In the genomic region with DNA sequence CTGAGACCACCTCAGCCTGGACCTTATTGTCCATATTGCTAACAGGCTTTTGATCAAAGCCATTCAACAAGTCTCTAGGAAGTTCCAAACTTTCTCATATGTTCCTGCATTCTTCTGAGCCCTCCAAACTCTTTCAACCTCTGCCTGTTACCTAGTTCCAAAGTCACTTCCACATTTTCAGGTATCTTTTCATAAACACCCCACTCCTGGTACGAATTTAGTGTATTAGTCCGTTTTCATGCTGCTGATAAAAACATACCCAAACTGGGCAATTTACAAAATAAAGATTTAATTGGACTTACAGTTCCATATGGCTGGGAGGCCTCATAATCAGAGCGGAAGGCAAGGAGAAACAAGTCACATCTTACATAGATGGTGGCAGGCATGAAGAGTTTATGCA, we compare ENCODE assay signal across 28 cellular contexts.
"Had no signal": no experiment of that assay in that cellular context is flagged by ENCODE, and none has a peak within 500 bp of the region (broad histone marks: within the 10 kb centered on the region; RNA-seq: fewer than 3 reads in every experiment).

No MANE protein-coding gene starts in this region.

- H3K27me3 ChIP-seq: dorsolateral prefrontal cortex, esophagus squamous epithelium, gastrocnemius medialis, heart right ventricle, left lung had no signal

- H3K9me3 ChIP-seq: gastrocnemius medialis, lower lobe of right lung had no signal

- H3K27ac ChIP-seq: coronary artery, dorsolateral prefrontal cortex, epithelial cell of prostate, esophagus squamous epithelium, gastrocnemius medialis, heart right ventricle, left lung, lower lobe of right lung had no signal

- ATAC-seq: esophagus mucosa; gastrocnemius medialis; heart right ventricle; left cardiac atrium; left lung; left ventricle myocardium superior; lower lobe of right lung; naive thymus-derived CD4-positive, alpha-beta T cell had no signal

- H3K4me1 Mint-ChIP-seq: memory B cell; naive thymus-derived CD4-positive, alpha-beta T cell had no signal

- H3K4me1 ChIP-seq: esophagus squamous epithelium, gastrocnemius medialis, heart right ventricle, left lung, lower lobe of right lung had no signal

- H3K27me3 Mint-ChIP-seq: memory B cell; naive thymus-derived CD4-positive, alpha-beta T cell had no signal

- H3K4me3 Mint-ChIP-seq: memory B cell; naive thymus-derived CD4-positive, alpha-beta T cell had no signal

- H3K27ac Mint-ChIP-seq: memory B cell; naive thymus-derived CD4-positive, alpha-beta T cell had no signal

- H3K36me3 ChIP-seq: esophagus squamous epithelium, gastrocnemius medialis, heart right ventricle, left lung, lower lobe of right lung had no signal

- DNase-seq: dermis blood vessel endothelial cell; dorsolateral prefrontal cortex; effector CD4-positive, alpha-beta T cell; effector memory CD4-positive, alpha-beta T cell; erythroblast; esophagus squamous epithelium; foreskin fibroblast; foreskin melanocyte; gastrocnemius medialis; glutamatergic neuron; head of caudate nucleus; heart right ventricle; hippocampal formation; left cardiac atrium; left lung; left ventricle myocardium superior; lower lobe of right lung; mesendoderm; midbrain; naive thymus-derived CD4-positive, alpha-beta T cell had no signal

- FAIRE-seq: colon, endometrium, islet of Langerhans, keratinocyte had no signal

- H3K4me3 ChIP-seq: coronary artery, dorsolateral prefrontal cortex, esophagus squamous epithelium, gastrocnemius medialis, heart right ventricle, left lung, lower lobe of right lung had no signal
